8 cellular contexts compared by ENCODE assay signal in the genomic region with DNA sequence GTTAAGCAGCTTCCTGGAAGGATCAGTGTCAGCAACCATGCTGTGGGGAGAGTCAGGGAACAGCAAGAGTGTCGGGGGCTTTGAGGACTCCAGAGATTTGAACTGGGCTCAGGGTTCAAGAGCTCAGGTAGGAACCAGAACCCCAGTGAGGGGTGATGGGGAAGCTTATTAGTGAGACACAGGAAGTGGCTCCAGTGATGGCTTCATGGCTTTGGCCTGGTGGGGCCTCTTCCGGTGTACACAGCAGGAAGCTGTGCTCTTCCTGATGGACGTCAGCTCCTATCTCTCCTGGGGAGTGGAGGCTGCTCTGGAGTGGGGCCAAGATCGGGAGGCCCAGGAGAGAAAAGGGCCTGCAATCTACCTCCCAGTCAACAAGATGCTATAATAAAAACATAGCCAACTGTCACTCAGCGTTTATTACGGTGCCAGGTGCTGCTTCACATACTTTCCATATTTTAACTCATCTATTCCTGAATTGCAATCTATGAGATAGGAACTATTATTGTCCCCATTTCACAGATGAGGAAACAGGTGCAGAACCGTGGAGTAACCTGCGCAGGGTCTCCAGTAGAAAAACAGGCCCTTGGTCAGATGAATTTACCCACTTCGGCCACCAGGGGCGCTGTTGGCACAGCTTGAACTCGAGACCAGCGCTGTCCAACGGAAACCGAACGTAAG.
DNase-seq lines count a peak whose midpoint lies in the region; ATAC-seq and TF ChIP-seq lines count a peak whose summit lies in the region.

No MANE protein-coding gene starts in this region.

- H3K27me3 Mint-ChIP-seq in naive thymus-derived CD8-positive, alpha-beta T cell = peaks cover 2 to 20% (median 10%) of the 10 kb centered on the region in 5 donors

- peak; percentile 90 for TF ChIP-seq CTCF in AG10803 (conservative IDR thresholded peaks at IDR 0.05; ENCODE audit: low read length)
- peak; percentile 93 to 100 (median 97) for TF ChIP-seq CTCF in testis (IDR thresholded peaks at IDR 0.05)

- no peaks in the 10 kb centered on the region for H3K9me3 ChIP-seq in testis

- peaks cover 0 to 6% (median 1%) of the 10 kb centered on the region in 4 donors for H3K4me1 Mint-ChIP-seq in naive thymus-derived CD8-positive, alpha-beta T cell

- H3K27ac ChIP-seq in testis = peak overlapping the region; percentile 15 to 72

- H3K9me3 Mint-ChIP-seq in naive thymus-derived CD8-positive, alpha-beta T cell = no peaks in the 10 kb centered on the region

- DNase-seq in AG10803 (ENCODE audit: low read depth) (peak; percentile 43), NCI-H748 treated with DMSO at 0.1 percent for 48 hours (lab: John Stamatoyannopoulos, UW) (peak; percentile 70), erythroblast (lab: John Stamatoyannopoulos, UW) (peak; percentile 79 to 88), testis (peak; percentile 84)
- peak; percentile 88 for DNase-seq in activated CD8-positive, alpha-beta memory T cell treated with anti-CD3 and anti-CD28 coated beads, Interleukin-2, amount 50 U/mL, for 48 hours
- DNase-seq in naive thymus-derived CD8-positive, alpha-beta T cell = peak; percentile 23 to 78 (median 55)

- H3K27me3 ChIP-seq in testis = no peaks in the 10 kb centered on the region

- 26 to 30% methylated on average over 15 of the region's 15 CpGs for WGBS in testis, 2 donors

- no peak overlapping the region for H3K4me3 ChIP-seq in AG10803 (ENCODE audit: low read length)
- no peak overlapping the region for H3K4me3 ChIP-seq in testis

- intact Hi-C loops in testis (cut with DNase I; ENCODE audit: low total_unique reads) = loop anchor here (10.0 kb wide), 1 partner anchor 162 kb away; the partner anchor contains the start of gene MEG3

- POLR2A ChIA-PET in naive thymus-derived CD8-positive, alpha-beta T cell (lab: Charles Lee) = interaction anchor here (0.7 to 1.1 kb wide), 2 partner anchors 9 to 967 kb away, joined by 3 read pairs; no protein-coding TSS in a partner anchor

- TF ChIP-seq POLR2A in erythroblast (IDR thresholded peaks at IDR 0.05; ENCODE audit: low read length) = no peak
- no peak for TF ChIP-seq POLR2A in testis (IDR thresholded peaks at IDR 0.05)

- H3K36me3 ChIP-seq in testis (ENCODE audit: low read depth, missing control alignments) = no peaks in the 10 kb centered on the region

- ATAC-seq in GM18907 (IDR thresholded peaks at IDR 0.05; ENCODE audit: unreplicated experiment) (peak; percentile 54), HG03520 (IDR thresholded peaks at IDR 0.05; ENCODE audit: unreplicated experiment) (no peak)
- peak; percentile 43 to 49 for ATAC-seq in naive thymus-derived CD8-positive, alpha-beta T cell

- no peaks in the 10 kb centered on the region for H3K36me3 Mint-ChIP-seq in naive thymus-derived CD8-positive, alpha-beta T cell

- peaks cover 50% of the 10 kb centered on the region for H3K4me1 ChIP-seq in testis

- H3K27ac Mint-ChIP-seq in naive thymus-derived CD8-positive, alpha-beta T cell = no peak overlapping the region

- H3K4me3 Mint-ChIP-seq in naive thymus-derived CD8-positive, alpha-beta T cell = no peak overlapping the region
